10 cellular contexts compared by ENCODE assay signal in the genomic region with DNA sequence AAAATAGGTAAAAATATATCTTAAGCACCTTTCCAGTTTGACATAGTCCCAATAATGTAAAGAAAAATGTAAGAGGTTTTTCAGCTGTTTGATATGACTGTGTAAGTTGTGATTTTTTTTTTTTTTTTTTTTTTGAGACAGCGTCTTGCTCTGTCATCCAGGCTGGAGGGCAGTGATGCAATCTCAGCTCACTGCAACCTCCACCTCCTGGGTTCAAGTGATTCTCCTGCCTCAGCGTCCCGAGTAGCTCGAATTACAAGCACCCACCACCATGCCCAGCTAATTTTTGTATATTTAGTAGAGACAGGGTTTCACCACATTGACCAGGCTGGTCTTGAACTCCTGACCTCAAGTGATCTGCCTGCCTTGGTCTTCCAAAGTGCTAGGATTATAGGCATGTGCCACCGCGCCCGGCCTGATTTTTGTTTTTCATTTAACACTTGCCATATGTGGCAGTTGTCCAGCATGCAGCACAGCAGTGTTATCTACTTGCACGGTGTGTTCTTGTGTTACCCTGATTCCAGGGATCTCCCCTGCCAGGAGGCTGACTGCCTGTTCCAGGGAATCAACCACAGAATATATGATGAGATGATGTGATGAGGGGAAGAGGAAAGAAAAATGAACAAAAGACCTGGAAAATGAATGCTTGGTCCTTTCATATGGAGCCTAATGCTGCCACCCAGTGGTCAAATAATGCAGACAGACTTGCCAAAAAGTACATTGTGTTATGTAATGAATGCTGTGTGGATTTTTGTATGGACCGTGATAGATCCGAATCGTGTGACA.
DNase-seq lines count a peak whose midpoint lies in the region; ATAC-seq and TF ChIP-seq lines count a peak whose summit lies in the region.
"Had no signal": no experiment of that assay in that cellular context is flagged by ENCODE, and none has a peak within 500 bp of the region (broad histone marks: within the 10 kb centered on the region; RNA-seq: fewer than 3 reads in every experiment).

No MANE protein-coding gene starts in this region.

- H3K79me2 ChIP-seq in OCI-LY3 (ENCODE audit: low read length) (no peaks in the 10 kb centered on the region), neural progenitor cell (ENCODE audit: low read depth) (no peaks in the 10 kb centered on the region)

- H3K4me3 ChIP-seq in Jurkat, Clone E6-1 (ENCODE audit: low read length) = no peak overlapping the region
- H3K4me3 ChIP-seq in OCI-LY3 (ENCODE audit: low read length) (no peak overlapping the region), fibroblast of mammary gland (ENCODE audit: control insufficient read depth, low read depth, low read length) (no peak overlapping the region), neural progenitor cell (no peak overlapping the region)
- H3K4me3 ChIP-seq: BLaER1 had no signal

- no peaks in the 10 kb centered on the region for H3K9me3 ChIP-seq in OCI-LY3 (ENCODE audit: insufficient read depth, low read length)
- H3K9me3 ChIP-seq in neural progenitor cell (ENCODE audit: low read depth) = no peaks in the 10 kb centered on the region
- H3K9me3 ChIP-seq: BLaER1 had no signal

- H3K9ac ChIP-seq in OCI-LY3 (ENCODE audit: low read length) = no peak overlapping the region
- H3K9ac ChIP-seq in neural progenitor cell = no peak overlapping the region
- H3K9ac ChIP-seq: BLaER1 had no signal

- H3K36me3 Mint-ChIP-seq in activated T-cell treated with anti-CD3 and anti-CD28 coated beads, Interleukin-2, amount 50 U/mL, for 4 hours (ENCODE audit: insufficient read depth) = no peaks in the 10 kb centered on the region
- peaks cover 8% of the 10 kb centered on the region for H3K36me3 Mint-ChIP-seq in neural progenitor cell

- H3K27me3 ChIP-seq in OCI-LY3 (ENCODE audit: low read depth, low read length) (no peaks in the 10 kb centered on the region), neural progenitor cell (no peaks in the 10 kb centered on the region)
- H3K27me3 ChIP-seq: BLaER1 had no signal

- no peak for ATAC-seq in activated T-cell treated with anti-CD3 and anti-CD28 coated beads, Interleukin-2, amount 50 U/mL, for 4 hours

- H3K4me1 ChIP-seq in OCI-LY3 (ENCODE audit: low read length) (peaks cover 3% of the 10 kb centered on the region), neural progenitor cell (peaks cover 1% of the 10 kb centered on the region)

- H3K9me3 Mint-ChIP-seq in activated T-cell treated with anti-CD3 and anti-CD28 coated beads, Interleukin-2, amount 50 U/mL, for 4 hours = no peaks in the 10 kb centered on the region
- H3K9me3 Mint-ChIP-seq in neural progenitor cell = no peaks in the 10 kb centered on the region
- H3K9me3 Mint-ChIP-seq: stimulated activated naive CD8-positive, alpha-beta T cell treated with anti-CD3 and anti-CD28 coated beads, Interleukin-15, Interleukin-2, amounts not matched to agents 100 ng/mL and 50 ng/mL, for 24 hours had no signal

- no peak overlapping the region for H3K4me3 Mint-ChIP-seq in activated T-cell treated with anti-CD3 and anti-CD28 coated beads, Interleukin-2, amount 50 U/mL, for 4 hours
- no peak overlapping the region for H3K4me3 Mint-ChIP-seq in neural progenitor cell
- H3K4me3 Mint-ChIP-seq: stimulated activated naive CD8-positive, alpha-beta T cell treated with anti-CD3 and anti-CD28 coated beads, Interleukin-15, Interleukin-2, amounts not matched to agents 100 ng/mL and 50 ng/mL, for 24 hours had no signal

- peaks cover 31% of the 10 kb centered on the region for H3K4me1 Mint-ChIP-seq in activated T-cell treated with anti-CD3 and anti-CD28 coated beads, Interleukin-2, amount 50 U/mL, for 4 hours (ENCODE audit: low read depth)
- H3K4me1 Mint-ChIP-seq in neural progenitor cell = peaks cover 6% of the 10 kb centered on the region

- no peak overlapping the region for H3K27ac Mint-ChIP-seq in neural progenitor cell
- H3K27ac Mint-ChIP-seq: stimulated activated naive CD8-positive, alpha-beta T cell treated with anti-CD3 and anti-CD28 coated beads, Interleukin-15, Interleukin-2, amounts not matched to agents 100 ng/mL and 50 ng/mL, for 24 hours had no signal

- TF ChIP-seq CTCF in OCI-LY3 (IDR thresholded peaks at IDR 0.05; ENCODE audit: low read depth, low read length) = peak; percentile 84
- peak; percentile 74 for TF ChIP-seq CTCF in fibroblast of mammary gland (conservative IDR thresholded peaks at IDR 0.05; ENCODE audit: control insufficient read depth, insufficient read depth, low read depth, low read length)
- peak; percentile 94 for TF ChIP-seq CTCF in neural progenitor cell (IDR thresholded peaks at IDR 0.05)

- no peaks in the 10 kb centered on the region for H3K27me3 Mint-ChIP-seq in activated T-cell treated with anti-CD3 and anti-CD28 coated beads, Interleukin-2, amount 50 U/mL, for 4 hours (ENCODE audit: low read depth)
- H3K27me3 Mint-ChIP-seq in neural progenitor cell (ENCODE audit: insufficient read depth, low read depth) = no peaks in the 10 kb centered on the region
- H3K27me3 Mint-ChIP-seq: stimulated activated naive CD8-positive, alpha-beta T cell treated with anti-CD3 and anti-CD28 coated beads, Interleukin-15, Interleukin-2, amounts not matched to agents 100 ng/mL and 50 ng/mL, for 24 hours had no signal

- no peak overlapping the region for H2AFZ ChIP-seq in OCI-LY3 (ENCODE audit: low read depth, low read length)
- H2AFZ ChIP-seq in neural progenitor cell (replicated peaks) = peak overlapping the region; percentile 68

- H3K27ac ChIP-seq in OCI-LY3 (ENCODE audit: low read length) (no peak overlapping the region), neural progenitor cell (no peak overlapping the region)
- H3K27ac ChIP-seq: BLaER1 had no signal

- peak; percentile 50 to 77 for DNase-seq in NCI-H524 (lab: John Stamatoyannopoulos, UW)
- DNase-seq in NCI-H524 treated with DMSO at 0.1 percent for 48 hours (lab: John Stamatoyannopoulos, UW) = no peak
- peak; percentile 64 for DNase-seq in Jurkat, Clone E6-1 (ENCODE audit: low read depth, low spot score)
- peak; percentile 56 for DNase-seq in activated T-cell treated with anti-CD3 and anti-CD28 coated beads, Interleukin-2, amount 50 U/mL, for 4 hours
- peak; percentile 83 for DNase-seq in fibroblast of mammary gland (ENCODE audit: low read depth)
- DNase-seq in neural progenitor cell (ENCODE audit: low spot score) = peak; percentile 83
- peak; percentile 96 for DNase-seq in superior temporal gyrus (ENCODE audit: extremely low spot score)

- peaks cover 3% of the 10 kb centered on the region for H3F3A ChIP-seq in neural progenitor cell (ENCODE audit: low read depth)

- H4K20me1 ChIP-seq in OCI-LY3 (ENCODE audit: insufficient read depth, low read length) (no peaks in the 10 kb centered on the region), neural progenitor cell (ENCODE audit: low read depth) (no peaks in the 10 kb centered on the region)
- H4K20me1 ChIP-seq: BLaER1 had no signal

- H3K36me3 ChIP-seq in OCI-LY3 (replicated peaks; ENCODE audit: low read depth, low read length) = no peaks in the 10 kb centered on the region
- H3K36me3 ChIP-seq in neural progenitor cell = no peaks in the 10 kb centered on the region

- no peak overlapping the region for H3K4me2 ChIP-seq in OCI-LY3 (ENCODE audit: low read length)
- no peak overlapping the region for H3K4me2 ChIP-seq in neural progenitor cell
- H3K4me2 ChIP-seq: BLaER1 had no signal
